Comparison of ENCODE assay signal across 8 cellular contexts in the genomic region with DNA sequence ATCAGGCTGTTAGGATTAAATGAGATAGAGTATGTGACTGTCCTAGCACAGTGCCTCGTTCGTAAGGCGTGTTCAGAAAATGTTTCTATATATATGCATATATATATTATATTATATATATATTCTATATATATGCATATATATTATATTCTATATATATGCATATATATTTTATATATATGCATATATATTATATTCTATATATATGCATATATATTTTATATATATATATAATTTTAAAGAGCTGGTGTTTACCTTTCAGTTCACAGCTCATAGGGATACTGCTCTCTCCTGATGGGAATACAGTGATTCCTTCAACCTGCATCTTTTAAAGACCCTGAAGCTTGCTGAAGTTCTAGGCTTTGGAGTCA. TPM values are rescaled to one million over a fixed set of nuclear protein-coding genes. Genes with fewer than 3 reads are reported as not detected.
A peak's percentile ranks its signal among the peaks of the same experiment; 100 is the strongest.
DNase-seq lines count a peak whose midpoint lies in the region; ATAC-seq and TF ChIP-seq lines count a peak whose summit lies in the region.

No MANE protein-coding gene starts in this region.

- intact Hi-C loops in CD4-positive, alpha-beta T cell (cut with DNase I, micrococcal nuclease): loop anchor here (1.0 to 10.0 kb wide), 9 partner anchors 36 to 1238 kb away; partner anchors contain the start of genes EAF2 (in 1 of the 2), GSK3B (in 1 of the 2), GTF2E1 (in 1 of the 2) and IQCB1 (in 1 of the 2)

- H3F3A ChIP-seq in OCI-LY1 (ENCODE audit: insufficient read depth, low read length): no peaks in the 10 kb centered on the region

- H3K14ac ChIP-seq in neuronal stem cell (ENCODE audit: low read length): no peak overlapping the region

- H3K27me3 Mint-ChIP-seq in CD4-positive, alpha-beta T cell: no peaks in the 10 kb centered on the region

- peaks cover 4% of the 10 kb centered on the region for H3K79me1 ChIP-seq in neuronal stem cell (ENCODE audit: low read depth, low read length)

- H3K9me3 ChIP-seq in CD4-positive, alpha-beta T cell (ENCODE audit: control insufficient read depth, low read length): no peaks in the 10 kb centered on the region
- H3K9me3 ChIP-seq in OCI-LY1 (ENCODE audit: low read length): no peaks in the 10 kb centered on the region
- no peaks in the 10 kb centered on the region for H3K9me3 ChIP-seq in endocrine pancreas (ENCODE audit: control insufficient read depth, low read length)
- no peaks in the 10 kb centered on the region for H3K9me3 ChIP-seq in neuronal stem cell (replicated peaks in 1 of 2; ENCODE audit: control insufficient read depth in 2 of 2, insufficient read depth in 1 of 2, low read depth in 1 of 2, low read length in 2 of 2)

- no peak overlapping the region for H2BK12ac ChIP-seq in neuronal stem cell (ENCODE audit: low read length)

- H2AFZ ChIP-seq in OCI-LY1 (ENCODE audit: low read length) (peak overlapping the region; percentile 6; the same call in 1 of the 2 replicates), neuronal stem cell (ENCODE audit: low read length) (peak overlapping the region; percentile 87)

- CTCF ChIA-PET in CD4-positive, alpha-beta T cell (lab: Charles Lee): interaction anchor here (1.3 to 4.9 kb wide), 5 partner anchors 30 to 198 kb away, joined by 3 to 38 read pairs (median 10); partner anchors contain the start of genes GTF2E1 and RABL3

- H2BK120ac ChIP-seq in neuronal stem cell (ENCODE audit: low read depth, low read length): no peak overlapping the region

- POLR2A ChIA-PET in CD4-positive, alpha-beta T cell (lab: Charles Lee): interaction anchor here (1.2 to 3.6 kb wide), 8 partner anchors 30 to 501 kb away, joined by 4 to 71 read pairs (median 12); partner anchors contain the start of genes GTF2E1, LRRC58 and RABL3

- H3K27ac ChIP-seq in CD4-positive, alpha-beta T cell (ENCODE audit: low read depth, low read length): peak overlapping the region; percentile 94
- H3K27ac ChIP-seq in OCI-LY1 (ENCODE audit: low read depth, low read length, poor library complexity, severe bottlenecking) (peak overlapping the region; percentile 67), neuronal stem cell (replicated peaks; ENCODE audit: low read length) (no peak overlapping the region)

- DNase-seq in CD4-positive, alpha-beta T cell: no peak
- DNase-seq in neuronal stem cell (ENCODE audit: low spot score) (no peak), NCI-H1417 treated with DMSO at 0.1 percent for 48 hours (lab: John Stamatoyannopoulos, UW) (no peak), NCI-H345 (lab: John Stamatoyannopoulos, UW) (no peak), COR-L47 (lab: John Stamatoyannopoulos, UW) (no peak), cerebellar cortex (ENCODE audit: low spot score) (no peak)

- H3K23ac ChIP-seq in neuronal stem cell (ENCODE audit: low read depth, low read length, poor library complexity): no peak overlapping the region

- H3K4me2 ChIP-seq in OCI-LY1 (ENCODE audit: low read length): peak overlapping the region; percentile 92
- H3K4me2 ChIP-seq in neuronal stem cell (ENCODE audit: insufficient read depth, low read length, poor library complexity, severe bottlenecking): peak overlapping the region; percentile 45

- H3K4me3 ChIP-seq in OCI-LY1 (ENCODE audit: low read depth, low read length, poor library complexity, severe bottlenecking) (peak overlapping the region; percentile 91), endocrine pancreas (ENCODE audit: control insufficient read depth, insufficient read depth, low read length) (peak overlapping the region; percentile 82), neuronal stem cell (ENCODE audit: low read length in 2 of 2) (peak overlapping the region; percentile 80 to 96)

- no peak overlapping the region for H2BK15ac ChIP-seq in neuronal stem cell (ENCODE audit: low read length)

- H3K4me3 Mint-ChIP-seq in CD4-positive, alpha-beta T cell: peak overlapping the region; percentile 98

- H3K9ac ChIP-seq in OCI-LY1 (ENCODE audit: low read length): peak overlapping the region; percentile 99
- H3K9ac ChIP-seq in endocrine pancreas (ENCODE audit: control insufficient read depth, insufficient read depth, low read length): peak overlapping the region; percentile 65
- H3K9ac ChIP-seq in neuronal stem cell (ENCODE audit: low read depth, low read length, poor library complexity): peak overlapping the region; percentile 92

- no peak overlapping the region for H4K8ac ChIP-seq in neuronal stem cell (ENCODE audit: low read depth, low read length)

- no peak for ATAC-seq in CD4-positive, alpha-beta T cell (ENCODE audit: poor library complexity)

- peaks cover 14% of the 10 kb centered on the region for H3K79me2 ChIP-seq in OCI-LY1 (ENCODE audit: insufficient read depth, low read length)

- H3K18ac ChIP-seq in neuronal stem cell (ENCODE audit: low read length): no peak overlapping the region

- H4K91ac ChIP-seq in neuronal stem cell (ENCODE audit: low read depth, low read length, poor library complexity): no peak overlapping the region

- H3K4me1 ChIP-seq in OCI-LY1 (ENCODE audit: insufficient read depth, low read length, severe bottlenecking) (peaks cover 22% of the 10 kb centered on the region), endocrine pancreas (ENCODE audit: control insufficient read depth, insufficient read depth, low read length) (peaks cover 16% of the 10 kb centered on the region), neuronal stem cell (ENCODE audit: control insufficient read depth in 2 of 2, insufficient read depth in 1 of 2, low read depth in 1 of 2, low read length in 2 of 2) (peaks cover 0 to 3% of the 10 kb centered on the region in 2 donors)

- no peaks in the 10 kb centered on the region for H4K20me1 ChIP-seq in OCI-LY1 (ENCODE audit: insufficient read depth, low read length)

- H2BK5ac ChIP-seq in neuronal stem cell (ENCODE audit: low read length): no peak overlapping the region

- no peak overlapping the region for H3K4ac ChIP-seq in neuronal stem cell (ENCODE audit: low read length)

- H3K9me2 ChIP-seq in OCI-LY1 (ENCODE audit: low read depth, low read length): no peaks in the 10 kb centered on the region

- peaks cover 33% of the 10 kb centered on the region for H3K36me3 Mint-ChIP-seq in CD4-positive, alpha-beta T cell (ENCODE audit: low read depth)

- H3K27ac Mint-ChIP-seq in CD4-positive, alpha-beta T cell: no peak overlapping the region

- no peak overlapping the region for H2AK5ac ChIP-seq in neuronal stem cell (ENCODE audit: low read depth, low read length)

- WGBS in neuronal stem cell (ENCODE audit: extremely low coverage in 2 of 2, insufficient read length in 2 of 2, insufficient replicate concordance in 1 of 2), 2 donors: no CpG with 5 or more reads among the region's 3 CpGs

- TF ChIP-seq CTCF in CD4-positive, alpha-beta T cell (IDR thresholded peaks at IDR 0.05): no peak
- TF ChIP-seq CTCF in OCI-LY1 (IDR thresholded peaks at IDR 0.05; ENCODE audit: low read length): no peak

- H3K36me3 ChIP-seq in OCI-LY1 (ENCODE audit: insufficient read depth, low read length) (peaks cover 50% of the 10 kb centered on the region), endocrine pancreas (ENCODE audit: control insufficient read depth, insufficient read depth, low read length) (no peaks in the 10 kb centered on the region), neuronal stem cell (replicated peaks in 1 of 2; ENCODE audit: control insufficient read depth in 2 of 2, insufficient read depth in 2 of 2, low read length in 2 of 2) (peaks cover 8 to 49% of the 10 kb centered on the region in 2 donors)

- no peaks in the 10 kb centered on the region for H3K9me3 Mint-ChIP-seq in CD4-positive, alpha-beta T cell

- H3K4me1 Mint-ChIP-seq in CD4-positive, alpha-beta T cell (ENCODE audit: low read depth): peaks cover 8% of the 10 kb centered on the region

- H3K27me3 ChIP-seq in CD4-positive, alpha-beta T cell (ENCODE audit: control insufficient read depth, insufficient read depth, low read length): no peaks in the 10 kb centered on the region
- H3K27me3 ChIP-seq in OCI-LY1 (ENCODE audit: insufficient read depth, low read length) (no peaks in the 10 kb centered on the region), endocrine pancreas (ENCODE audit: control insufficient read depth, insufficient read depth, low read length) (no peaks in the 10 kb centered on the region), neuronal stem cell (ENCODE audit: control insufficient read depth in 3 of 3, insufficient read depth in 3 of 3, low read depth in 1 of 3, low read length in 3 of 3) (no peaks in the 10 kb centered on the region)

RNA-seq across cellular contexts. Expression of gene NDUFB4, which starts 0.7 kb away (rescaled TPM):
- total RNA-seq in CD4-positive, alpha-beta T cell: 10 to 100 TPM; 81.3 to 84.0 TPM
- polyA plus RNA-seq in neuronal stem cell (2013, experiment 1 of 2): 562 TPM
- polyA plus RNA-seq in neuronal stem cell (2013, experiment 2 of 2): 576 TPM
